16 cellular contexts compared by ENCODE assay signal in genomic region chr3:37247398-37248114, GRCh38. TPM values are rescaled to one million over a fixed set of nuclear protein-coding genes. Genes with fewer than 3 reads are reported as not detected.
A peak's percentile ranks its signal among the peaks of the same experiment; 100 is the strongest.
DNase-seq lines count a peak whose midpoint lies in the region; ATAC-seq, FAIRE-seq and TF ChIP-seq lines count a peak whose summit lies in the region.
"Had no signal": no experiment of that assay in that cellular context is flagged by ENCODE, and none has a peak within 500 bp of the region (broad histone marks: within the 10 kb centered on the region; RNA-seq: fewer than 3 reads in every experiment).

No MANE protein-coding gene starts in this region.

- no peak overlapping the region for H2BK15ac ChIP-seq in mesenchymal stem cell (ENCODE audit: low read depth, poor library complexity, severe bottlenecking)

- H3K9me3 ChIP-seq in HepG2 (ENCODE audit: low read length), result no peaks in the 10 kb centered on the region
- H3K9me3 ChIP-seq in right lobe of liver, result no peaks in the 10 kb centered on the region
- H3K9me3 ChIP-seq in T-helper 17 cell (ENCODE audit: control insufficient read depth, low read length, poor library complexity, severe bottlenecking), result no peaks in the 10 kb centered on the region
- H3K9me3 ChIP-seq in mesenchymal stem cell (ENCODE audit: control insufficient read depth, low read length), result no peaks in the 10 kb centered on the region

- ATAC-seq in HepG2, result no peak
- no peak for ATAC-seq in right lobe of liver
- no peak for ATAC-seq in T-helper 17 cell

- H4K20me1 ChIP-seq in HepG2 (ENCODE audit: insufficient read depth, low read length), result peaks cover 76% of the 10 kb centered on the region

- H3K9me3 Mint-ChIP-seq in type B pancreatic cell, result no peaks in the 10 kb centered on the region

- no peak overlapping the region for H3K23ac ChIP-seq in mesenchymal stem cell (ENCODE audit: low read length in 2 of 2)

- H3K27ac Mint-ChIP-seq in T-helper 17 cell (peak overlapping the region; percentile 63), type B pancreatic cell (no peak overlapping the region)

- no peak for FAIRE-seq in HepG2 (lab: Jason Lieb, UNC)
- FAIRE-seq: A204.1 had no signal

- H3K4me3 Mint-ChIP-seq in T-helper 17 cell, result peak overlapping the region; percentile 49
- H3K4me3 Mint-ChIP-seq in type B pancreatic cell, result peak overlapping the region; percentile 20

- H3K27me3 Mint-ChIP-seq in T-helper 17 cell (no peaks in the 10 kb centered on the region), type B pancreatic cell (no peaks in the 10 kb centered on the region)

- H3K79me1 ChIP-seq in mesenchymal stem cell (replicated peaks; ENCODE audit: low read length, poor library complexity, severe bottlenecking), result no peaks in the 10 kb centered on the region

- H2BK120ac ChIP-seq in mesenchymal stem cell (ENCODE audit: low read depth, low read length), result no peak overlapping the region

- H3K27me3 ChIP-seq in HepG2 (ENCODE audit: control insufficient read depth in 1 of 2, insufficient read depth in 2 of 2, low read length in 2 of 2) (peaks cover 0 to 3% of the 10 kb centered on the region in 2 experiments; a peak in 1 of 5 replicates), right lobe of liver (no peaks in the 10 kb centered on the region), mesenchymal stem cell (ENCODE audit: control insufficient read depth in 1 of 2, insufficient read depth in 1 of 2, low read length in 2 of 2) (no peaks in the 10 kb centered on the region)

- H3K36me3 Mint-ChIP-seq in T-helper 17 cell (ENCODE audit: low read depth) (no peaks in the 10 kb centered on the region), type B pancreatic cell (peaks cover 18% of the 10 kb centered on the region)

- H3K4me1 ChIP-seq in HepG2 (ENCODE audit: insufficient read depth, low read length), result peaks cover 52% of the 10 kb centered on the region
- peaks cover 0 to 52% (median 26%) of the 10 kb centered on the region in 4 donors for H3K4me1 ChIP-seq in right lobe of liver
- H3K4me1 ChIP-seq in mesenchymal stem cell (ENCODE audit: control insufficient read depth, insufficient read depth, low read depth, low read length), result peaks cover 11% of the 10 kb centered on the region

- no TSS peak for BruUV-seq in HepG2 (replicated peaks; lab: Mats Ljungman, UMichigan)

- no peak overlapping the region for H3K18ac ChIP-seq in mesenchymal stem cell (ENCODE audit: low read depth in 1 of 2, low read length in 2 of 2)

- no peak for TF ChIP-seq RAD21 in HepG2 (CRISPR knock-in tag; IDR thresholded peaks at IDR 0.05)

- TF ChIP-seq CTCF in HepG2 (CRISPR knock-in tag; IDR thresholded peaks at IDR 0.05), result no peak
- TF ChIP-seq CTCF in right lobe of liver (IDR thresholded peaks at IDR 0.05), result no peak
- no peak for TF ChIP-seq CTCF in type B pancreatic cell (conservative IDR thresholded peaks at IDR 0.05)

- H3K27ac ChIP-seq in HepG2 (ENCODE audit: extremely low read length, insufficient read depth, low read length) (no peak overlapping the region), right lobe of liver (no peak overlapping the region), mesenchymal stem cell (ENCODE audit: low read length, poor library complexity, severe bottlenecking) (peak overlapping the region; percentile 67)
- H3K27ac ChIP-seq: C4-2B, GM23248 had no signal

- POLR2A ChIA-PET in HepG2 (lab: Yijun Ruan, JAX), result no interaction called here

- peak overlapping the region; percentile 83 for H2AK5ac ChIP-seq in mesenchymal stem cell (ENCODE audit: low read length, severe bottlenecking)

- peak overlapping the region; percentile 90 for H3K4me2 ChIP-seq in HepG2 (ENCODE audit: low read depth, low read length)
- no peak overlapping the region for H3K4me2 ChIP-seq in mesenchymal stem cell (ENCODE audit: low read length, poor library complexity, severe bottlenecking)

- no peak overlapping the region for H2BK5ac ChIP-seq in mesenchymal stem cell (ENCODE audit: low read depth, low read length, poor library complexity, severe bottlenecking)

- H3K4me1 Mint-ChIP-seq in T-helper 17 cell (peaks cover 48% of the 10 kb centered on the region), type B pancreatic cell (ENCODE audit: unreplicated experiment) (peaks cover 35% of the 10 kb centered on the region)

- H3K4me3 ChIP-seq in HepG2 (replicated peaks in 1 of 3; ENCODE audit: insufficient read depth in 1 of 3, low read depth in 2 of 3, low read length in 3 of 3) (no peak overlapping the region), right lobe of liver (no peak overlapping the region), mesenchymal stem cell (ENCODE audit: insufficient read depth in 1 of 2, low read depth in 1 of 2, low read length in 2 of 2) (no peak overlapping the region)
- H3K4me3 ChIP-seq: GM23248 had no signal

- H2AFZ ChIP-seq in HepG2 (ENCODE audit: low read length) (no peak overlapping the region), mesenchymal stem cell (ENCODE audit: low read depth, low read length) (no peak overlapping the region)
- H2AFZ ChIP-seq: GM23248 had no signal

- TF ChIP-seq POLR2A in HepG2 (IDR thresholded peaks at IDR 0.05; ENCODE audit: insufficient read depth in 1 of 2, low read depth in 2 of 2, low read length in 2 of 2) (no peak), right lobe of liver (IDR thresholded peaks at IDR 0.05) (no peak)

- in situ Hi-C loops in HepG2 (cut with HindIII; ENCODE audit: extremely low pct_ligation_motif_present, low pct_unique_long_range_greater_than_20kb), result no loop called here

- no peak overlapping the region for H3K4ac ChIP-seq in mesenchymal stem cell (ENCODE audit: low read depth in 1 of 2, low read length in 2 of 2)

- intact Hi-C loops in HepG2 (cut with micrococcal nuclease; ENCODE audit: unreplicated experiment), result no loop called here
- intact Hi-C loops in right lobe of liver (cut with DNase I), result no loop called here

- no peak overlapping the region for H4K91ac ChIP-seq in mesenchymal stem cell (ENCODE audit: low read length)

- H3K14ac ChIP-seq in mesenchymal stem cell (ENCODE audit: low read length in 2 of 2), result no peak overlapping the region

- H3K36me3 ChIP-seq in HepG2 (replicated peaks in 1 of 2; ENCODE audit: control insufficient read depth in 1 of 2, insufficient read depth in 2 of 2, low read length in 2 of 2) (peaks cover 6 to 31% of the 10 kb centered on the region in 2 experiments), right lobe of liver (peaks cover 0 to 13% (median 0%) of the 10 kb centered on the region in 4 donors), mesenchymal stem cell (ENCODE audit: control insufficient read depth in 1 of 2, insufficient read depth in 2 of 2, low read depth in 1 of 2, low read length in 2 of 2) (peaks cover 5 to 23% of the 10 kb centered on the region in 2 experiments)

- CTCF ChIA-PET in HepG2 (lab: Yijun Ruan, JAX; ENCODE audit: low intra/inter-chr PET ratio, low total read pairs), result no interaction called here

- H4K8ac ChIP-seq in mesenchymal stem cell (ENCODE audit: low read length), result no peak overlapping the region

- TF ChIP-seq EP300 in HepG2 (IDR thresholded peaks at IDR 0.05; ENCODE audit: low read depth in 2 of 2, low read length in 2 of 2), result no peak
- no peak for TF ChIP-seq EP300 in HepG2 (CRISPR knock-in tag; IDR thresholded peaks at IDR 0.05; ENCODE audit: borderline replicate concordance)

- H2BK12ac ChIP-seq in mesenchymal stem cell (ENCODE audit: low read length in 2 of 2), result no peak overlapping the region

- H3K9ac ChIP-seq in HepG2 (ENCODE audit: insufficient read depth, low read depth, low read length) (no peak overlapping the region), mesenchymal stem cell (ENCODE audit: low read length) (no peak overlapping the region)
- H3K9ac ChIP-seq: GM23248 had no signal

- DNase-seq in HepG2 (ENCODE audit: low spot score) (no peak), right lobe of liver (no peak), T-helper 17 cell (no peak), mesenchymal stem cell (no peak), type B pancreatic cell (ENCODE audit: extremely low spot score, unreplicated experiment) (no peak), NK-92 (lab: John Stamatoyannopoulos, UW; ENCODE audit: unreplicated experiment) (no peak), MV-4-11 (lab: John Stamatoyannopoulos, UW) (no peak), NCI-H1436 (lab: John Stamatoyannopoulos, UW) (no peak)
- DNase-seq: Calu3, GDM1, NCI-H2029 treated with DMSO at 0.1 percent for 48 hours, NCI-H510A, RPMI8226 had no signal

- H3K79me2 ChIP-seq in HepG2 (ENCODE audit: insufficient read depth, low read length), result peaks cover 97% of the 10 kb centered on the region

- 81% methylated on average over 3 of the region's 3 CpGs for WGBS in HepG2 (ENCODE audit: low lambda C conversion rate)
- 45% methylated on average over 3 of the region's 3 CpGs for WGBS in right lobe of liver (ENCODE audit: insufficient coverage, low coverage, low lambda C conversion rate, missing lambda C conversion rate)
- 93% methylated on average over 2 of the region's 3 CpGs for WGBS in mesenchymal stem cell

RNA-seq across cellular contexts. Expression of gene GOLGA4, which starts 4.5 kb away (rescaled TPM):
- total RNA-seq in HepG2 (2016; rRNA removed; fragmentation: Illumina TruSeq; extraction: Trizol) (92.1 and 136 TPM in 2 replicates), right lobe of liver (10 to 100 TPM; 56.7 to 70.0 (median 62.3) TPM), T-helper 17 cell (10 to 100 TPM; 62.4 to 66.5 TPM), type B pancreatic cell (ENCODE audit: low replicate concordance) (55.8 and 77.5 TPM in 2 replicates)
- total RNA-seq in HepG2 (2016; cell fraction: cytosol; rRNA removed; fragmentation: Illumina TruSeq; extraction: Trizol; ENCODE audit: low read depth), result 30.4 and 34.1 TPM in 2 replicates
- total RNA-seq in HepG2 (2016; cell fraction: insoluble cytoplasmic fraction; rRNA removed; fragmentation: Illumina TruSeq; extraction: Trizol), result 91.2 and 133 TPM in 2 replicates
- 66.7 and 85.3 TPM in 2 replicates for total RNA-seq in HepG2 (2016; cell fraction: membrane; rRNA removed; fragmentation: Illumina TruSeq; extraction: Trizol)
- 121 and 139 TPM in 2 replicates for total RNA-seq in HepG2 (2016; cell fraction: nucleus; rRNA removed; fragmentation: Illumina TruSeq; extraction: Trizol)
- 18.4 and 25.7 TPM in 2 replicates for polyA plus RNA-seq in HepG2 (2011; rRNA removed)
- polyA plus RNA-seq in HepG2 (2011; cell fraction: cytosol; rRNA removed), result 8.0 and 12.9 TPM in 2 replicates
- polyA plus RNA-seq in HepG2 (2011; cell fraction: nucleus; rRNA removed), result 15.2 and 17.6 TPM in 2 replicates
- polyA plus RNA-seq in HepG2 (2012), result 39.9 and 55.4 TPM in 2 replicates
- polyA plus RNA-seq in HepG2 (2016; cell fraction: cytosol; fragmentation: Illumina TruSeq; extraction: Trizol; ENCODE audit: low read depth), result 2.8 and 3.7 TPM in 2 replicates
- polyA plus RNA-seq in HepG2 (2016; cell fraction: insoluble cytoplasmic fraction; fragmentation: Illumina TruSeq; extraction: Trizol; ENCODE audit: low read depth), result 83.2 and 88.8 TPM in 2 replicates
- polyA plus RNA-seq in HepG2 (2016; cell fraction: membrane; fragmentation: Illumina TruSeq; extraction: Trizol; ENCODE audit: low read depth), result 12.0 and 14.4 TPM in 2 replicates
- polyA plus RNA-seq in HepG2 (2016; cell fraction: nucleus; fragmentation: Illumina TruSeq; extraction: Trizol; ENCODE audit: insufficient read depth, low read depth), result 110 and 121 TPM in 2 replicates
- polyA minus RNA-seq in HepG2 (2011; rRNA and poly(A)+ RNA removed; ENCODE audit: low replicate concordance), result 27.8 and 31.8 TPM in 2 replicates
- polyA minus RNA-seq in HepG2 (2011; cell fraction: cytosol; rRNA and poly(A)+ RNA removed), result 44.8 and 48.6 TPM in 2 replicates
- polyA minus RNA-seq in HepG2 (2011; cell fraction: nucleus; rRNA and poly(A)+ RNA removed), result 153 and 159 TPM in 2 replicates
- 75.0 TPM for polyA plus RNA-seq in mesenchymal stem cell (2013, experiment 1 of 2)
- polyA plus RNA-seq in mesenchymal stem cell (2013, experiment 2 of 2), result 75.6 TPM
